1 cellular context compared by ENCODE assay signal in the genomic region with DNA sequence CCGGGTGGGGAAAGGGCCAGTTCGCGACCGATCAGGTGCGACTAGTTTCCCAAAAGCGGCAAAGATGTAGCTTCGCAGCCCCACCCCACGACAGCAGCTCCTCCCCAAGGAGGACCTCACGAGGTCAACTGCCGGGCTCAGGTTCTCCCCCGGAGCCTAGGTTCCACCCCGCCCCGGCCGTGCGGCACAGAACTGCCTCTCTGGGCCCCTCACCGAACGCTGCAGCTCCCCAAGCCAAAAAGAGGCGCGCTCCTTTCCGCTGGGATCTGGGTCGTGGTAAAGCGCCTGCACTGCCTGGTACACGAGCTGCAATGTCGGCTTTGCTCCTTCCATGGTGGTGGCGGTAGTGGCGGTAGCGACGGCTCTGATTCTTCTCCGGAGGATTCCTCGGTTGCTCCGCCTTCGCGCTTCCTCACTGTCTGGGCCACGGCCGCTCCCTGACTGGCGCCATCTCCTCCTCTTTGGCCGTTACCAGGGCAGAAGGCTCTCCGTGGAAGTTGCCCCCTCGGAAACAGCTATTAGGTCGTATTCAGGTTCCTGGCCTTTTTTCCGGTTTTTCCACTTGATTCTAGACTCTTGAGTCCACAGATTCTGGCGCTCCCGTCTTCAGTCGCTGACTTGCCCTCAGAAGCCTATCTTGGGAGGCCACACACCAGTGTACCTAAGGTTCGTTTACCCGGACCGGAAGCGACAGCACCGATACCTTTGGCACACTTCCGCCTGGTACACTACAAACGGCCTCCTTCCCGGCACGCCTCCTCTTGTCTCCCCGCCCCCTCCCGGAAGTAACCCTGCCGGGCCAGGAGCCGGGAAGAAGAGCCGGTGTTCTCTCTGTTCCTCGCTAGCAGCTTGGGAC.
TF ChIP-seq lines count a peak whose summit lies in the region.

A gene (minus strand): TSS at position 674 of the 856 bp plus-strand sequence. CDS start 341 bp downstream, at position 333.

TF ChIP-seq in H1, 55 proteins besides CTCF, POLR2A, EP300 and RAD21 (continues in another document):
- TF ChIP-seq CREB1 (IDR thresholded peaks at IDR 0.05), result no peak
- peak; percentile 98 for TF ChIP-seq TAF1 (IDR thresholded peaks at IDR 0.05; ENCODE audit: low read depth, low read length)
- 0 out of 2 replicates have a peak, but pooled peaks have one; percentile 35 for TF ChIP-seq SP1 (IDR thresholded peaks at IDR 0.05; ENCODE audit: low read depth, low read length)
- TF ChIP-seq RNF2 (IDR thresholded peaks at IDR 0.05; ENCODE audit: borderline replicate concordance, low read depth, low read length, missing control alignments, poor library complexity, severe bottlenecking), result no peak
- no peak for TF ChIP-seq SUZ12 (IDR thresholded peaks at IDR 0.05; ENCODE audit: low read length)
- TF ChIP-seq, protein P1, sequence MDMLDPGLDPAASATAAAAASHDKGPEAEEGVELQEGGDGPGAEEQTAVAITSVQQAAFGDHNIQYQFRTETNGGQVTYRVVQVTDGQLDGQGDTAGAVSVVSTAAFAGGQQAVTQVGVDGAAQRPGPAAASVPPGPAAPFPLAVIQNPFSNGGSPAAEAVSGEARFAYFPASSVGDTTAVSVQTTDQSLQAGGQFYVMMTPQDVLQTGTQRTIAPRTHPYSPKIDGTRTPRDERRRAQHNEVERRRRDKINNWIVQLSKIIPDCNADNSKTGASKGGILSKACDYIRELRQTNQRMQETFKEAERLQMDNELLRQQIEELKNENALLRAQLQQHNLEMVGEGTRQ (IDR thresholded peaks at IDR 0.05; ENCODE audit: low read length), result no peak
- 0 out of 2 replicates have a peak, but pooled peaks have one; percentile 28 for TF ChIP-seq RXRA (IDR thresholded peaks at IDR 0.05; ENCODE audit: insufficient read depth, low read depth, low read length)
- TF ChIP-seq CEBPB (IDR thresholded peaks at IDR 0.05; ENCODE audit: low read depth, low read length), result no peak
- TF ChIP-seq BRCA1 (IDR thresholded peaks at IDR 0.05; ENCODE audit: low read depth, low read length), result no peak
- TF ChIP-seq BACH1 (IDR thresholded peaks at IDR 0.05; ENCODE audit: low read length), result no peak
- TF ChIP-seq KDM4A (IDR thresholded peaks at IDR 0.05; ENCODE audit: low read depth, low read length, severe bottlenecking), result peak; percentile 55
- 0 out of 2 replicates have a peak, but pooled peaks have one; percentile 26 for TF ChIP-seq TCF12 (IDR thresholded peaks at IDR 0.05; ENCODE audit: low read depth, low read length)
- TF ChIP-seq SP4 (IDR thresholded peaks at IDR 0.05; ENCODE audit: low read length), result 0 out of 2 replicates have a peak, but pooled peaks have one; percentile 84
- no peak for TF ChIP-seq CBX5 (IDR thresholded peaks at IDR 0.05; ENCODE audit: low read depth, low read length)
- peak; percentile 86 for TF ChIP-seq YY1 (IDR thresholded peaks at IDR 0.05; ENCODE audit: low read depth, low read length)
- peak; percentile 85; the same call in 1 of the 2 replicates for TF ChIP-seq RBBP5 (IDR thresholded peaks at IDR 0.05; ENCODE audit: borderline replicate concordance, low read depth, low read length)
- peak; percentile 37 to 51 for TF ChIP-seq SIN3A (conservative IDR thresholded peaks at IDR 0.05 in 1 of 2, IDR thresholded peaks at IDR 0.05 in 1 of 2; ENCODE audit: low read depth in 1 of 2, low read length in 2 of 2)
- TF ChIP-seq, protein P2, sequence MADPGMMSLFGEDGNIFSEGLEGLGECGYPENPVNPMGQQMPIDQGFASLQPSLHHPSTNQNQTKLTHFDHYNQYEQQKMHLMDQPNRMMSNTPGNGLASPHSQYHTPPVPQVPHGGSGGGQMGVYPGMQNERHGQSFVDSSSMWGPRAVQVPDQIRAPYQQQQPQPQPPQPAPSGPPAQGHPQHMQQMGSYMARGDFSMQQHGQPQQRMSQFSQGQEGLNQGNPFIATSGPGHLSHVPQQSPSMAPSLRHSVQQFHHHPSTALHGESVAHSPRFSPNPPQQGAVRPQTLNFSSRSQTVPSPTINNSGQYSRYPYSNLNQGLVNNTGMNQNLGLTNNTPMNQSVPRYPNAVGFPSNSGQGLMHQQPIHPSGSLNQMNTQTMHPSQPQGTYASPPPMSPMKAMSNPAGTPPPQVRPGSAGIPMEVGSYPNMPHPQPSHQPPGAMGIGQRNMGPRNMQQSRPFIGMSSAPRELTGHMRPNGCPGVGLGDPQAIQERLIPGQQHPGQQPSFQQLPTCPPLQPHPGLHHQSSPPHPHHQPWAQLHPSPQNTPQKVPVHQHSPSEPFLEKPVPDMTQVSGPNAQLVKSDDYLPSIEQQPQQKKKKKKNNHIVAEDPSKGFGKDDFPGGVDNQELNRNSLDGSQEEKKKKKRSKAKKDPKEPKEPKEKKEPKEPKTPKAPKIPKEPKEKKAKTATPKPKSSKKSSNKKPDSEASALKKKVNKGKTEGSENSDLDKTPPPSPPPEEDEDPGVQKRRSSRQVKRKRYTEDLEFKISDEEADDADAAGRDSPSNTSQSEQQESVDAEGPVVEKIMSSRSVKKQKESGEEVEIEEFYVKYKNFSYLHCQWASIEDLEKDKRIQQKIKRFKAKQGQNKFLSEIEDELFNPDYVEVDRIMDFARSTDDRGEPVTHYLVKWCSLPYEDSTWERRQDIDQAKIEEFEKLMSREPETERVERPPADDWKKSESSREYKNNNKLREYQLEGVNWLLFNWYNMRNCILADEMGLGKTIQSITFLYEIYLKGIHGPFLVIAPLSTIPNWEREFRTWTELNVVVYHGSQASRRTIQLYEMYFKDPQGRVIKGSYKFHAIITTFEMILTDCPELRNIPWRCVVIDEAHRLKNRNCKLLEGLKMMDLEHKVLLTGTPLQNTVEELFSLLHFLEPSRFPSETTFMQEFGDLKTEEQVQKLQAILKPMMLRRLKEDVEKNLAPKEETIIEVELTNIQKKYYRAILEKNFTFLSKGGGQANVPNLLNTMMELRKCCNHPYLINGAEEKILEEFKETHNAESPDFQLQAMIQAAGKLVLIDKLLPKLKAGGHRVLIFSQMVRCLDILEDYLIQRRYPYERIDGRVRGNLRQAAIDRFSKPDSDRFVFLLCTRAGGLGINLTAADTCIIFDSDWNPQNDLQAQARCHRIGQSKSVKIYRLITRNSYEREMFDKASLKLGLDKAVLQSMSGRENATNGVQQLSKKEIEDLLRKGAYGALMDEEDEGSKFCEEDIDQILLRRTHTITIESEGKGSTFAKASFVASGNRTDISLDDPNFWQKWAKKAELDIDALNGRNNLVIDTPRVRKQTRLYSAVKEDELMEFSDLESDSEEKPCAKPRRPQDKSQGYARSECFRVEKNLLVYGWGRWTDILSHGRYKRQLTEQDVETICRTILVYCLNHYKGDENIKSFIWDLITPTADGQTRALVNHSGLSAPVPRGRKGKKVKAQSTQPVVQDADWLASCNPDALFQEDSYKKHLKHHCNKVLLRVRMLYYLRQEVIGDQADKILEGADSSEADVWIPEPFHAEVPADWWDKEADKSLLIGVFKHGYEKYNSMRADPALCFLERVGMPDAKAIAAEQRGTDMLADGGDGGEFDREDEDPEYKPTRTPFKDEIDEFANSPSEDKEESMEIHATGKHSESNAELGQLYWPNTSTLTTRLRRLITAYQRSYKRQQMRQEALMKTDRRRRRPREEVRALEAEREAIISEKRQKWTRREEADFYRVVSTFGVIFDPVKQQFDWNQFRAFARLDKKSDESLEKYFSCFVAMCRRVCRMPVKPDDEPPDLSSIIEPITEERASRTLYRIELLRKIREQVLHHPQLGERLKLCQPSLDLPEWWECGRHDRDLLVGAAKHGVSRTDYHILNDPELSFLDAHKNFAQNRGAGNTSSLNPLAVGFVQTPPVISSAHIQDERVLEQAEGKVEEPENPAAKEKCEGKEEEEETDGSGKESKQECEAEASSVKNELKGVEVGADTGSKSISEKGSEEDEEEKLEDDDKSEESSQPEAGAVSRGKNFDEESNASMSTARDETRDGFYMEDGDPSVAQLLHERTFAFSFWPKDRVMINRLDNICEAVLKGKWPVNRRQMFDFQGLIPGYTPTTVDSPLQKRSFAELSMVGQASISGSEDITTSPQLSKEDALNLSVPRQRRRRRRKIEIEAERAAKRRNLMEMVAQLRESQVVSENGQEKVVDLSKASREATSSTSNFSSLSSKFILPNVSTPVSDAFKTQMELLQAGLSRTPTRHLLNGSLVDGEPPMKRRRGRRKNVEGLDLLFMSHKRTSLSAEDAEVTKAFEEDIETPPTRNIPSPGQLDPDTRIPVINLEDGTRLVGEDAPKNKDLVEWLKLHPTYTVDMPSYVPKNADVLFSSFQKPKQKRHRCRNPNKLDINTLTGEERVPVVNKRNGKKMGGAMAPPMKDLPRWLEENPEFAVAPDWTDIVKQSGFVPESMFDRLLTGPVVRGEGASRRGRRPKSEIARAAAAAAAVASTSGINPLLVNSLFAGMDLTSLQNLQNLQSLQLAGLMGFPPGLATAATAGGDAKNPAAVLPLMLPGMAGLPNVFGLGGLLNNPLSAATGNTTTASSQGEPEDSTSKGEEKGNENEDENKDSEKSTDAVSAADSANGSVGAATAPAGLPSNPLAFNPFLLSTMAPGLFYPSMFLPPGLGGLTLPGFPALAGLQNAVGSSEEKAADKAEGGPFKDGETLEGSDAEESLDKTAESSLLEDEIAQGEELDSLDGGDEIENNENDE (IDR thresholded peaks at IDR 0.05; ENCODE audit: insufficient replicate concordance, low read length), result no peak
- no peak for TF ChIP-seq HDAC6 (IDR thresholded peaks at IDR 0.05; ENCODE audit: low read depth, low read length)
- TF ChIP-seq NANOG (IDR thresholded peaks at IDR 0.05; ENCODE audit: insufficient read depth, low read depth, low read length, poor library complexity, severe bottlenecking), result no peak
- no peak for TF ChIP-seq SP2 (IDR thresholded peaks at IDR 0.05; ENCODE audit: low read length)
- TF ChIP-seq ASH2L (IDR thresholded peaks at IDR 0.05; ENCODE audit: low read length), result peak; percentile 97
- TF ChIP-seq, protein P3, sequence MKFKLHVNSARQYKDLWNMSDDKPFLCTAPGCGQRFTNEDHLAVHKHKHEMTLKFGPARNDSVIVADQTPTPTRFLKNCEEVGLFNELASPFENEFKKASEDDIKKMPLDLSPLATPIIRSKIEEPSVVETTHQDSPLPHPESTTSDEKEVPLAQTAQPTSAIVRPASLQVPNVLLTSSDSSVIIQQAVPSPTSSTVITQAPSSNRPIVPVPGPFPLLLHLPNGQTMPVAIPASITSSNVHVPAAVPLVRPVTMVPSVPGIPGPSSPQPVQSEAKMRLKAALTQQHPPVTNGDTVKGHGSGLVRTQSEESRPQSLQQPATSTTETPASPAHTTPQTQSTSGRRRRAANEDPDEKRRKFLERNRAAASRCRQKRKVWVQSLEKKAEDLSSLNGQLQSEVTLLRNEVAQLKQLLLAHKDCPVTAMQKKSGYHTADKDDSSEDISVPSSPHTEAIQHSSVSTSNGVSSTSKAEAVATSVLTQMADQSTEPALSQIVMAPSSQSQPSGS (IDR thresholded peaks at IDR 0.05; ENCODE audit: low read length), result 0 out of 2 replicates have a peak, but pooled peaks have one; percentile 29
- TF ChIP-seq CHD2 (IDR thresholded peaks at IDR 0.05; ENCODE audit: low read length), result no peak
- no peak for TF ChIP-seq BCL11A (IDR thresholded peaks at IDR 0.05; ENCODE audit: low read depth in 2 of 2, low read length in 2 of 2)
- peak; percentile 82; the same call in 1 of the 2 replicates for TF ChIP-seq EGR1 (IDR thresholded peaks at IDR 0.05; ENCODE audit: borderline replicate concordance, low read depth, low read length)
- no peak for TF ChIP-seq CHD1 (IDR thresholded peaks at IDR 0.05; ENCODE audit: low read depth, low read length)
- peak; percentile 97 for TF ChIP-seq TAF7 (optimal IDR thresholded peaks at IDR 0.05; ENCODE audit: borderline replicate concordance, low read depth, low read length)
- no peak; the same call in 1 of the 2 replicates for TF ChIP-seq POLR2AphosphoS5 (IDR thresholded peaks at IDR 0.05; ENCODE audit: low read depth, low read length)
- 0 out of 4 replicates have a peak, but pooled peaks of 1 of the 2 experiments have one; percentile 36 for TF ChIP-seq HDAC2 (IDR thresholded peaks at IDR 0.05; ENCODE audit: borderline replicate concordance in 1 of 2, low read depth in 2 of 2, low read length in 2 of 2)
- no peak for TF ChIP-seq KDM1A (IDR thresholded peaks at IDR 0.05; ENCODE audit: borderline replicate concordance, low read length)
- TF ChIP-seq POU5F1 (IDR thresholded peaks at IDR 0.05; ENCODE audit: low read depth, low read length), result no peak
- TF ChIP-seq GABPA (IDR thresholded peaks at IDR 0.05; ENCODE audit: borderline replicate concordance, insufficient read depth, low read length), result peak; percentile 98
- no peak for TF ChIP-seq FOSL1 (IDR thresholded peaks at IDR 0.05; ENCODE audit: insufficient read depth, low read depth, low read length)
- no peak for TF ChIP-seq JUN (IDR thresholded peaks at IDR 0.05; ENCODE audit: low read depth, low read length)
- peak; percentile 63 for TF ChIP-seq SAP30 (IDR thresholded peaks at IDR 0.05; ENCODE audit: insufficient read depth, insufficient replicate concordance, low read length)
- TF ChIP-seq EZH2 (IDR thresholded peaks at IDR 0.05; ENCODE audit: low read depth, low read length, severe bottlenecking), result no peak
- no peak for TF ChIP-seq ZNF274 (IDR thresholded peaks at IDR 0.05; ENCODE audit: borderline replicate concordance, extremely low read depth, low read length)
- TF ChIP-seq SIX5 (IDR thresholded peaks at IDR 0.05; ENCODE audit: low read depth, low read length), result no peak
- TF ChIP-seq SRF (IDR thresholded peaks at IDR 0.05; ENCODE audit: low read depth, low read length), result 0 out of 2 replicates have a peak, but pooled peaks have one; percentile 5
- TF ChIP-seq CTBP2 (IDR thresholded peaks at IDR 0.05; ENCODE audit: borderline replicate concordance, insufficient read depth, insufficient read length, low read length), result no peak
- no peak for TF ChIP-seq NRF1 (IDR thresholded peaks at IDR 0.05; ENCODE audit: low read depth, low read length)
- peak; percentile 88 for TF ChIP-seq KDM5A (IDR thresholded peaks at IDR 0.05; ENCODE audit: low read length)
- no peak for TF ChIP-seq MAFK (IDR thresholded peaks at IDR 0.05; ENCODE audit: low read depth, low read length)
- TF ChIP-seq RFX5 (IDR thresholded peaks at IDR 0.05; ENCODE audit: borderline replicate concordance, low read depth, low read length), result 0 out of 2 replicates have a peak, but pooled peaks have one; percentile 9
- TF ChIP-seq SIRT6 (IDR thresholded peaks at IDR 0.05; ENCODE audit: low read length), result no peak
- peak; percentile 97 for TF ChIP-seq TBP (IDR thresholded peaks at IDR 0.05; ENCODE audit: low read depth, low read length)
- TF ChIP-seq TEAD4 (IDR thresholded peaks at IDR 0.05; ENCODE audit: low read depth, low read length), result no peak
- no peak for TF ChIP-seq CBX8 (IDR thresholded peaks at IDR 0.05; ENCODE audit: borderline replicate concordance, low read depth, low read length)
- peak; percentile 89 for TF ChIP-seq PHF8 (conservative IDR thresholded peaks at IDR 0.05; ENCODE audit: low read depth, low read length)
- TF ChIP-seq, protein P4, sequence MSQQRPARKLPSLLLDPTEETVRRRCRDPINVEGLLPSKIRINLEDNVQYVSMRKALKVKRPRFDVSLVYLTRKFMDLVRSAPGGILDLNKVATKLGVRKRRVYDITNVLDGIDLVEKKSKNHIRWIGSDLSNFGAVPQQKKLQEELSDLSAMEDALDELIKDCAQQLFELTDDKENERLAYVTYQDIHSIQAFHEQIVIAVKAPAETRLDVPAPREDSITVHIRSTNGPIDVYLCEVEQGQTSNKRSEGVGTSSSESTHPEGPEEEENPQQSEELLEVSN (IDR thresholded peaks at IDR 0.05), result peak; percentile 47
- TF ChIP-seq JUND (IDR thresholded peaks at IDR 0.05; ENCODE audit: low read length), result no peak
- TF ChIP-seq, protein P5, sequence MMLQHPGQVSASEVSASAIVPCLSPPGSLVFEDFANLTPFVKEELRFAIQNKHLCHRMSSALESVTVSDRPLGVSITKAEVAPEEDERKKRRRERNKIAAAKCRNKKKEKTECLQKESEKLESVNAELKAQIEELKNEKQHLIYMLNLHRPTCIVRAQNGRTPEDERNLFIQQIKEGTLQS (IDR thresholded peaks at IDR 0.05; ENCODE audit: insufficient read depth, low read depth, low read length), result no peak
- TF ChIP-seq GTF2F1 (IDR thresholded peaks at IDR 0.05; ENCODE audit: borderline replicate concordance, low read depth, low read length), result no peak; the same call in 1 of the 2 replicates
